In the genomic region with DNA sequence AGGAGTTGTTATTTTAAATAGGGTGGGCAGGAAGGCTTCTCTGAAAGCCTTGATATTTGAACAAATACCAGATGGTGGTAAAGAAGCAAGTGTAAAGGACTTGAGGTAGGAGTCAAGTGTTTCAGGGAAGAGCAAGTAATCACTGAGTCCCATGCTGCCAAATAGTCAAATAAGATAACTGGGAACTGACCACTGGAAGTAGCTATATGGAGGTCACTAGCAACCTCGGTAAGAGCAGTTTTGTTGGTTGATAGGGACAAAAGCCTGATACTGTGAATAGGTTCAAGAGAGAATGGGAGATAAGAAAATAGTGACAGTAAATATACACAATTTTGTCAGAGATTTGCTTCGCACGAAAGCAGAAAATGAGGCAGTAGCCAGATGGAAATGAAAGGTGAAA, we compare ENCODE assay signal across 21 cellular contexts.
"Had no signal": no experiment of that assay in that cellular context is flagged by ENCODE, and none has a peak within 500 bp of the region (broad histone marks: within the 10 kb centered on the region; RNA-seq: fewer than 3 reads in every experiment).

No MANE protein-coding gene starts in this region.

- H3K27me3 Mint-ChIP-seq: activated CD4-positive, alpha-beta T cell treated with anti-CD3 and anti-CD28 coated beads, Interleukin-2, amount 10 ng/mL, durations not matched to agents 24 days and 14 days; activated naive CD8-positive, alpha-beta T cell; stimulated activated naive CD8-positive, alpha-beta T cell treated with anti-CD3 and anti-CD28 coated beads, Interleukin-15, Interleukin-2, amounts not matched to agents 100 ng/mL and 50 ng/mL, for 24 hours had no signal

- H3K27ac ChIP-seq: foreskin keratinocyte, lower lobe of right lung, tibial nerve, vagina had no signal

- H3K4me1 ChIP-seq: foreskin keratinocyte, lower lobe of right lung, tibial nerve, vagina had no signal

- DNase-seq: activated CD4-positive, alpha-beta T cell treated with anti-CD3 and anti-CD28 coated beads, Interleukin-2, amount 10 ng/mL, durations not matched to agents 24 days and 14 days; activated CD4-positive, CD25-positive, alpha-beta regulatory T cell; activated CD8-positive, alpha-beta T cell treated with anti-CD3 and anti-CD28 coated beads, Interleukin-2, amount 10 ng/mL, durations not matched to agents 7 days and 5 days; activated effector memory CD4-positive, alpha-beta T cell treated with anti-CD3 and anti-CD28 coated beads, Interleukin-2, amount 50 U/mL, for 16 hours; activated T-cell treated with anti-CD3 and anti-CD28 coated beads, Interleukin-2, amount 50 U/mL, for 4 hours; dermis blood vessel endothelial cell; effector memory CD4-positive, alpha-beta T cell; foreskin keratinocyte; hypothalamus; islet precursor cell; left colon; lower lobe of right lung; occipital lobe; posterior cingulate gyrus; retina; SK-N-SH; stimulated activated CD4-positive, alpha-beta T cell treated with anti-CD3 and anti-CD28 coated beads, Interleukin-2, amount 100 ng/mL, for 24 hours had no signal

- ATAC-seq: activated CD8-positive, alpha-beta T cell treated with anti-CD3 and anti-CD28 coated beads, Interleukin-2, amount 10 ng/mL, durations not matched to agents 7 days and 5 days; activated T-cell treated with anti-CD3 and anti-CD28 coated beads, Interleukin-2, amount 50 U/mL, for 4 hours; foreskin keratinocyte; left colon; lower lobe of right lung had no signal

- H3K4me1 Mint-ChIP-seq: activated CD4-positive, alpha-beta T cell treated with anti-CD3 and anti-CD28 coated beads, Interleukin-2, amount 10 ng/mL, durations not matched to agents 24 days and 14 days had no signal

- H3K4me3 ChIP-seq: lower lobe of right lung, tibial nerve, vagina had no signal

- H3K4me3 Mint-ChIP-seq: activated CD4-positive, alpha-beta T cell treated with anti-CD3 and anti-CD28 coated beads, Interleukin-2, amount 10 ng/mL, durations not matched to agents 24 days and 14 days; activated CD8-positive, alpha-beta T cell treated with anti-CD3 and anti-CD28 coated beads, Interleukin-2, amount 10 ng/mL, durations not matched to agents 7 days and 5 days; activated naive CD8-positive, alpha-beta T cell; activated T-cell treated with anti-CD3 and anti-CD28 coated beads, Interleukin-2, amount 50 U/mL, for 4 hours; stimulated activated naive CD8-positive, alpha-beta T cell treated with anti-CD3 and anti-CD28 coated beads, Interleukin-15, Interleukin-2, amounts not matched to agents 100 ng/mL and 50 ng/mL, for 24 hours had no signal

- H3K9me3 Mint-ChIP-seq: activated CD4-positive, alpha-beta T cell treated with anti-CD3 and anti-CD28 coated beads, Interleukin-2, amount 10 ng/mL, durations not matched to agents 24 days and 14 days; activated T-cell treated with anti-CD3 and anti-CD28 coated beads, Interleukin-2, amount 50 U/mL, for 4 hours; stimulated activated naive CD8-positive, alpha-beta T cell treated with anti-CD3 and anti-CD28 coated beads, Interleukin-15, Interleukin-2, amounts not matched to agents 100 ng/mL and 50 ng/mL, for 24 hours had no signal

- H3K9me3 ChIP-seq: lower lobe of right lung, SK-N-SH, tibial nerve, vagina had no signal

- H3K27me3 ChIP-seq: foreskin keratinocyte, tibial nerve, vagina had no signal

- H3K27ac Mint-ChIP-seq: activated CD4-positive, alpha-beta T cell treated with anti-CD3 and anti-CD28 coated beads, Interleukin-2, amount 10 ng/mL, durations not matched to agents 24 days and 14 days; activated CD8-positive, alpha-beta T cell treated with anti-CD3 and anti-CD28 coated beads, Interleukin-2, amount 10 ng/mL, durations not matched to agents 7 days and 5 days; activated naive CD8-positive, alpha-beta T cell; stimulated activated naive CD8-positive, alpha-beta T cell treated with anti-CD3 and anti-CD28 coated beads, Interleukin-15, Interleukin-2, amounts not matched to agents 100 ng/mL and 50 ng/mL, for 24 hours had no signal
